1 cellular context compared by ENCODE assay signal in the genomic region with DNA sequence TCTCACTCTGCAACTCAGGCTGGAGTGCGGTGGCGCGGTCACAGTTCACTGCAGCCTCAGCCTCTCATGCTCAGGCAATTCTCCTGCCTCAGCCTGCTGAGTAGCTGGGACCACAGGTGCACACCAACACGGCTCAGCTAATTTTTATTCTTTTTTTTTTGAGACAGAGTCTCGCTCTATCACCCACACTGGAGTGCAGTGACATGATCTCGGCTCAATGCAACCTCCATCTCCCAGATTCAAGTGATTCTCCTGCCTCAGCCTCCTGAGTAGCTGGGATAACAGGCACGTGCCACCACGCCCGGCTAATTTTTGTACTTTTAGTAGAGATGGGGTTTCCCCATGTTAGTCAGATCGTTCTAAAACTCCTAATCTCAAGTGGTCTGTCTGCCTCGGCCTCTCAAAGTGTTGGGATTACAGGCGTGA.
TF ChIP-seq lines count a peak whose summit lies in the region.

No MANE protein-coding gene starts in this region.

TF ChIP-seq in HepG2, 621 proteins besides CTCF, POLR2A, EP300 and RAD21:
- peak; percentile 55; the same call in 1 of the 2 replicates for TF ChIP-seq ZBTB38 (CRISPR knock-in tag; IDR thresholded peaks at IDR 0.05)
